8 cellular contexts compared by ENCODE assay signal in the genomic region with DNA sequence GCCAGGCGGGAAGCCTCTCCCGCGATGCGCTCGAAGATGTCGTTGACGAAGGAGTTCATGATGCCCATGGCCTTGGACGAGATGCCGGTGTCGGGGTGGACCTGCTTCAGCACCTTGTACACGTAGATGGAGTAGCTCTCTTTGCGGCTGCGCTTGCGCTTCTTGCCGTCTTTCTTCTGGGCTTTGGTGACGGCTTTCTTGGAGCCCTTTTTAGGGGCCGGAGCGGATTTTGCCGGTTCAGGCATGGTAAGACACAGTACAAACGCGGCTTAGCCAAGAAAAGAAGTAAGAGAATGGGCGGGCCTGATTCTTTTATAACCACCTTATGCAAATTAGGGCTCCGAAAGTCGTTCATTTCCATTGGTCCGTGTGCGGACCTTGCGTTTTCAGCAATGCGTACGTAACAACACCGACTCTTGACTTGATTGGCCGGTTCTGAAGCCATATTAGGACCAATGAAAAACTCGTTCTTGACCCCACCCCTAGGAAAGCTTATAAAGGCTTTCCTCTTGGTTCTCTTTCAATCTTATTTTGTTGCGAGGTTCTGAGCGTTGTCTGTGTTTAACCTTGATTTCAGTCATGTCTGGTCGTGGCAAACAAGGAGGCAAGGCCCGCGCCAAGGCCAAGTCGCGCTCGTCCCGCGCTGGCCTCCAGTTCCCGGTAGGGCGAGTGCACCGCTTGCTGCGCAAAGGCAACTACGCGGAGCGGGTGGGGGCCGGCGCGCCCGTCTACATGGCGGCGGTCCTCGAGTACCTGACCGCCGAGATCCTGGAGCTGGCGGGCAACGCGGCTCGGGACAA. TPM values are rescaled to one million over a fixed set of nuclear protein-coding genes. Genes with fewer than 3 reads are reported as not detected.
DNase-seq lines count a peak whose midpoint lies in the region; ATAC-seq, FAIRE-seq and TF ChIP-seq lines count a peak whose summit lies in the region.

No MANE protein-coding gene starts in this region.

- peaks cover 3% of the 10 kb centered on the region for H3K27me3 Mint-ChIP-seq in GM23338 (ENCODE audit: insufficient read depth, low read depth, poor library complexity)
- H3K27me3 Mint-ChIP-seq in activated T-helper 1 cell treated with anti-CD3 and anti-CD28 coated beads, Interleukin-12 subunit alpha, Interleukin-12 subunit beta, Interleukin-2, Interleukin-4 antibody, amounts not matched to agents 30 ng/mL and 10 ng/mL and 1 ng/mL, durations not matched to agents 14 hours and 24 hours and 36 hours (ENCODE audit: insufficient read depth): no peaks in the 10 kb centered on the region
- H3K27me3 Mint-ChIP-seq in naive thymus-derived CD8-positive, alpha-beta T cell: no peaks in the 10 kb centered on the region
- no peaks in the 10 kb centered on the region for H3K27me3 Mint-ChIP-seq in stimulated activated naive B cell treated with anti-CD40 and anti-IgM and Interleukin-4, amounts not matched to agents 10 μg/mL and 1 μg/mL and 100 μg/mL, for 72 hours

- H3K4me2 ChIP-seq in GM23338: peak overlapping the region; percentile 92

- H3K9me3 Mint-ChIP-seq in GM23338: no peaks in the 10 kb centered on the region
- no peaks in the 10 kb centered on the region for H3K9me3 Mint-ChIP-seq in activated T-helper 1 cell treated with anti-CD3 and anti-CD28 coated beads, Interleukin-12 subunit alpha, Interleukin-12 subunit beta, Interleukin-2, Interleukin-4 antibody, amounts not matched to agents 30 ng/mL and 10 ng/mL and 1 ng/mL, durations not matched to agents 14 hours and 24 hours and 36 hours
- no peaks in the 10 kb centered on the region for H3K9me3 Mint-ChIP-seq in naive thymus-derived CD8-positive, alpha-beta T cell
- H3K9me3 Mint-ChIP-seq in stimulated activated naive B cell treated with anti-CD40 and anti-IgM and Interleukin-4, amounts not matched to agents 10 μg/mL and 1 μg/mL and 100 μg/mL, for 72 hours: no peaks in the 10 kb centered on the region

- no peaks in the 10 kb centered on the region for H3K9me2 ChIP-seq in GM23338 (ENCODE audit: insufficient read depth)

- H3K4me3 ChIP-seq in GM23338: peak overlapping the region; percentile 87

- H3K36me3 ChIP-seq in GM23338 (ENCODE audit: insufficient read depth): no peaks in the 10 kb centered on the region

- POLR2A ChIA-PET in naive thymus-derived CD8-positive, alpha-beta T cell (lab: Charles Lee): interaction anchor here (0.6 to 7.6 kb wide), 37 partner anchors 7 to 1498 kb away, joined by 3 to 353 read pairs (median 9); a partner anchor contains a TSS

- H2AFZ ChIP-seq in GM23338: no peak overlapping the region

- H4K20me1 ChIP-seq in GM23338 (replicated peaks; ENCODE audit: insufficient read depth): no peaks in the 10 kb centered on the region

- 0 out of 2 replicates have a peak, but pooled peaks cover 7% of the 10 kb centered on the region for H3K79me2 ChIP-seq in GM23338 (replicated peaks; ENCODE audit: insufficient read depth)

- intact Hi-C loops in activated T-helper 1 cell treated with anti-CD3 and anti-CD28 coated beads, Interleukin-12 subunit alpha, Interleukin-12 subunit beta, Interleukin-2, Interleukin-4 antibody, amounts not matched to agents 30 ng/mL and 10 ng/mL and 1 ng/mL, durations not matched to agents 14 hours and 24 hours and 36 hours (cut with micrococcal nuclease): loop anchor here (1.0 to 2.0 kb wide), 5 partner anchors 13 to 348 kb away; a partner anchor contains a TSS

- H3K27ac ChIP-seq in GM23338 (ENCODE audit: low read depth): peak overlapping the region; percentile 100

- no peak overlapping the region for H3K4me3 Mint-ChIP-seq in GM23338
- no peak overlapping the region for H3K4me3 Mint-ChIP-seq in activated T-helper 1 cell treated with anti-CD3 and anti-CD28 coated beads, Interleukin-12 subunit alpha, Interleukin-12 subunit beta, Interleukin-2, Interleukin-4 antibody, amounts not matched to agents 30 ng/mL and 10 ng/mL and 1 ng/mL, durations not matched to agents 14 hours and 24 hours and 36 hours
- H3K4me3 Mint-ChIP-seq in naive thymus-derived CD8-positive, alpha-beta T cell: no peak overlapping the region
- H3K4me3 Mint-ChIP-seq in stimulated activated naive B cell treated with anti-CD40 and anti-IgM and Interleukin-4, amounts not matched to agents 10 μg/mL and 1 μg/mL and 100 μg/mL, for 72 hours: no peak overlapping the region

- peaks cover 3% of the 10 kb centered on the region; the same call in 1 of the 2 replicates for H3K4me1 ChIP-seq in GM23338 (ENCODE audit: insufficient read depth)

- H3F3A ChIP-seq in GM23338 (replicated peaks; ENCODE audit: low read depth): peaks cover 12% of the 10 kb centered on the region; the same call in 1 of the 2 replicates

- DNase-seq in Daoy (ENCODE audit: low read depth) (peak; percentile 98), GM23338 (ENCODE audit: low spot score) (peak; percentile 99), Kasumi-1 (lab: John Stamatoyannopoulos, UW) (peak; percentile 98 to 99), RCC 7860 (ENCODE audit: low spot score) (peak; percentile 99), fibroblast of peridontal ligament (ENCODE audit: extremely low read depth) (peak; percentile 100)
- DNase-seq in activated T-helper 1 cell treated with anti-CD3 and anti-CD28 coated beads, Interleukin-12 subunit alpha, Interleukin-12 subunit beta, Interleukin-2, Interleukin-4 antibody, amounts not matched to agents 30 ng/mL and 10 ng/mL and 1 ng/mL, durations not matched to agents 14 hours and 24 hours and 36 hours (ENCODE audit: low spot score): peak; percentile 90
- peak; percentile 51 to 97 (median 93) for DNase-seq in naive thymus-derived CD8-positive, alpha-beta T cell
- peak; percentile 91 for DNase-seq in stimulated activated naive B cell treated with anti-CD40 and anti-IgM and Interleukin-4, amounts not matched to agents 10 μg/mL and 1 μg/mL and 100 μg/mL, for 72 hours

- peak; percentile 91 for FAIRE-seq in RCC 7860 (lab: Jason Lieb, UNC)

- H3K27me3 ChIP-seq in GM23338 (ENCODE audit: insufficient read depth): no peaks in the 10 kb centered on the region

- peaks cover 7% of the 10 kb centered on the region; the same call in 2 of the 3 replicates for H3K4me1 Mint-ChIP-seq in GM23338
- peaks cover 13% of the 10 kb centered on the region for H3K4me1 Mint-ChIP-seq in activated T-helper 1 cell treated with anti-CD3 and anti-CD28 coated beads, Interleukin-12 subunit alpha, Interleukin-12 subunit beta, Interleukin-2, Interleukin-4 antibody, amounts not matched to agents 30 ng/mL and 10 ng/mL and 1 ng/mL, durations not matched to agents 14 hours and 24 hours and 36 hours (ENCODE audit: low read depth)
- H3K4me1 Mint-ChIP-seq in naive thymus-derived CD8-positive, alpha-beta T cell: peaks cover 9 to 16% (median 11%) of the 10 kb centered on the region in 4 donors
- H3K4me1 Mint-ChIP-seq in stimulated activated naive B cell treated with anti-CD40 and anti-IgM and Interleukin-4, amounts not matched to agents 10 μg/mL and 1 μg/mL and 100 μg/mL, for 72 hours: peaks cover 9 to 10% of the 10 kb centered on the region in 2 donors

- H3K36me3 Mint-ChIP-seq in GM23338 (ENCODE audit: low read depth): no peaks in the 10 kb centered on the region
- H3K36me3 Mint-ChIP-seq in activated T-helper 1 cell treated with anti-CD3 and anti-CD28 coated beads, Interleukin-12 subunit alpha, Interleukin-12 subunit beta, Interleukin-2, Interleukin-4 antibody, amounts not matched to agents 30 ng/mL and 10 ng/mL and 1 ng/mL, durations not matched to agents 14 hours and 24 hours and 36 hours (ENCODE audit: low read depth): peaks cover 1% of the 10 kb centered on the region
- H3K36me3 Mint-ChIP-seq in naive thymus-derived CD8-positive, alpha-beta T cell: no peaks in the 10 kb centered on the region
- no peaks in the 10 kb centered on the region for H3K36me3 Mint-ChIP-seq in stimulated activated naive B cell treated with anti-CD40 and anti-IgM and Interleukin-4, amounts not matched to agents 10 μg/mL and 1 μg/mL and 100 μg/mL, for 72 hours

- TF ChIP-seq CTCF in GM23338 (conservative IDR thresholded peaks at IDR 0.05; ENCODE audit: low read depth in 2 of 2): no peak

- H3K27ac Mint-ChIP-seq in GM23338: no peak overlapping the region
- H3K27ac Mint-ChIP-seq in activated T-helper 1 cell treated with anti-CD3 and anti-CD28 coated beads, Interleukin-12 subunit alpha, Interleukin-12 subunit beta, Interleukin-2, Interleukin-4 antibody, amounts not matched to agents 30 ng/mL and 10 ng/mL and 1 ng/mL, durations not matched to agents 14 hours and 24 hours and 36 hours: no peak overlapping the region
- H3K27ac Mint-ChIP-seq in naive thymus-derived CD8-positive, alpha-beta T cell: no peak overlapping the region
- no peak overlapping the region for H3K27ac Mint-ChIP-seq in stimulated activated naive B cell treated with anti-CD40 and anti-IgM and Interleukin-4, amounts not matched to agents 10 μg/mL and 1 μg/mL and 100 μg/mL, for 72 hours

- peak; percentile 59 for ATAC-seq in GM23338
- ATAC-seq in naive thymus-derived CD8-positive, alpha-beta T cell: peak; percentile 69 to 73
- ATAC-seq in stimulated activated naive B cell treated with anti-CD40 and anti-IgM and Interleukin-4, amounts not matched to agents 10 μg/mL and 1 μg/mL and 100 μg/mL, for 72 hours (replicated peaks): peak; percentile 63 to 67

RNA-seq across cellular contexts. Expression of a gene that starts 12.8 kb away (rescaled TPM):
- total RNA-seq in Daoy (2014; rRNA removed; shearing (Covaris generic)): 5.9 and 11.0 TPM in 2 replicates
- 13.4 and 18.4 TPM in 2 replicates for total RNA-seq in GM23338 (2014; rRNA removed; shearing (Covaris generic))
- polyA plus RNA-seq in GM23338 (2016; fragmentation: Nextera tagmentation; extraction: Ambion mirVana): 23.1 and 26.2 TPM in 2 replicates
- 23.9 and 24.3 TPM in 2 replicates for total RNA-seq in activated T-helper 1 cell treated with anti-CD3 and anti-CD28 coated beads, Interleukin-12 subunit alpha, Interleukin-12 subunit beta, Interleukin-2, Interleukin-4 antibody, amounts not matched to agents 30 ng/mL and 10 ng/mL and 1 ng/mL, durations not matched to agents 14 hours and 24 hours and 36 hours
- total RNA-seq in naive thymus-derived CD8-positive, alpha-beta T cell: 10 to 100 TPM; 21.1 to 21.6 TPM
- polyA plus RNA-seq in naive thymus-derived CD8-positive, alpha-beta T cell: 10 to 100 TPM; 19.7 to 34.1 (median 24.3) TPM

RNA-seq across cellular contexts. Expression of a gene that starts 31.0 kb away (rescaled TPM):
- 8.8 and 9.0 TPM in 2 replicates for total RNA-seq in Daoy (2014; rRNA removed; shearing (Covaris generic))
- total RNA-seq in GM23338 (2014; rRNA removed; shearing (Covaris generic)): 41.7 and 42.5 TPM in 2 replicates
- polyA plus RNA-seq in GM23338 (2016; fragmentation: Nextera tagmentation; extraction: Ambion mirVana): 17.3 and 17.8 TPM in 2 replicates
- 17.3 and 18.6 TPM in 2 replicates for total RNA-seq in activated T-helper 1 cell treated with anti-CD3 and anti-CD28 coated beads, Interleukin-12 subunit alpha, Interleukin-12 subunit beta, Interleukin-2, Interleukin-4 antibody, amounts not matched to agents 30 ng/mL and 10 ng/mL and 1 ng/mL, durations not matched to agents 14 hours and 24 hours and 36 hours
- total RNA-seq in naive thymus-derived CD8-positive, alpha-beta T cell: 1 to 10 TPM; 3.0 TPM
- 1 to 10 TPM; 1.6 to 2.6 (median 2.3) TPM for polyA plus RNA-seq in naive thymus-derived CD8-positive, alpha-beta T cell

RNA-seq across cellular contexts. Expression of a gene that starts 41.0 kb away (rescaled TPM):
- 8.9 and 16.2 TPM in 2 replicates for total RNA-seq in Daoy (2014; rRNA removed; shearing (Covaris generic))
- 48.7 and 49.2 TPM in 2 replicates for total RNA-seq in GM23338 (2014; rRNA removed; shearing (Covaris generic))
- 84.0 and 85.7 TPM in 2 replicates for polyA plus RNA-seq in GM23338 (2016; fragmentation: Nextera tagmentation; extraction: Ambion mirVana)
- total RNA-seq in activated T-helper 1 cell treated with anti-CD3 and anti-CD28 coated beads, Interleukin-12 subunit alpha, Interleukin-12 subunit beta, Interleukin-2, Interleukin-4 antibody, amounts not matched to agents 30 ng/mL and 10 ng/mL and 1 ng/mL, durations not matched to agents 14 hours and 24 hours and 36 hours: 125 and 136 TPM in 2 replicates
- 10 to 100 TPM; 46.5 to 50.5 TPM for total RNA-seq in naive thymus-derived CD8-positive, alpha-beta T cell
- 10 to 100 TPM; 55.7 to 90.4 (median 71.9) TPM for polyA plus RNA-seq in naive thymus-derived CD8-positive, alpha-beta T cell

RNA-seq across cellular contexts. Expression of a gene that starts 50.1 kb away (rescaled TPM):
- 2.9 and 3.7 TPM in 2 replicates for total RNA-seq in Daoy (2014; rRNA removed; shearing (Covaris generic))
- total RNA-seq in GM23338 (2014; rRNA removed; shearing (Covaris generic)): 1.8 and 2.4 TPM in 2 replicates
- 2.1 and 3.6 TPM in 2 replicates for polyA plus RNA-seq in GM23338 (2016; fragmentation: Nextera tagmentation; extraction: Ambion mirVana)
- total RNA-seq in activated T-helper 1 cell treated with anti-CD3 and anti-CD28 coated beads, Interleukin-12 subunit alpha, Interleukin-12 subunit beta, Interleukin-2, Interleukin-4 antibody, amounts not matched to agents 30 ng/mL and 10 ng/mL and 1 ng/mL, durations not matched to agents 14 hours and 24 hours and 36 hours: 5.6 and 8.5 TPM in 2 replicates
- total RNA-seq in naive thymus-derived CD8-positive, alpha-beta T cell: 1 to 10 TPM; 1.5 TPM
- under 1 TPM in 1 of 3 donors, not detected in 2; 0.09 TPM for polyA plus RNA-seq in naive thymus-derived CD8-positive, alpha-beta T cell

Comparison
In these comparisons a context has a peak if more than half of its experiments do, and no peak if none do; other contexts are left out.
1. Peak in every context shown above with its lines: DNase-seq, ATAC-seq, H3K4me3 ChIP-seq and H3K27ac ChIP-seq.